ENCODE assay signal across 2 cellular contexts in the genomic region with DNA sequence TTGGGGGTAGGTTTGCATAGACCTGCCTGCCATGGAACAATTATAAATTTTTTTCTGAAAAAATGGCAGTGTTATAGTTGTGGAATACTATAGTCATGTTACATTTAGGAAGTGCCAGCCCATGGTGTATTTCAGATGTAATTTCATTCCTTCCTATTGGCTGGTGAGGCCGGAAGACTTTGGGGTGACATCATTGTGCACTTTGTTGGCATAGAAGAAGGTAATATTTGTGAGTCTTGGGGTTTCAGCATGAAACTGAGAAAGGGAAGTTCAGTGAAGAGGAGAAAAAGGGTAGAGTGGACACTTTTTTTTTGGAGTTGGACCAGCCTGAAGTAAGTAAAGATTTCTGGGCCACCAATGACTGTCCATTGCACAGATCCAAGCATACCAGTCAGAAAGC.
A peak's percentile ranks its signal among the peaks of the same experiment; 100 is the strongest.
TF ChIP-seq lines count a peak whose summit lies in the region.

No MANE protein-coding gene starts in this region.

TF ChIP-seq in HEK293, 187 proteins besides CTCF, POLR2A, EP300 and RAD21:
- TF ChIP-seq ZBTB21 (tag by site-specific recombination; IDR thresholded peaks at IDR 0.05) (no peak), ZNF341 (tag by site-specific recombination; IDR thresholded peaks at IDR 0.05; ENCODE audit: low read depth) (no peak), ZNF221 (tag by site-specific recombination; IDR thresholded peaks at IDR 0.05; ENCODE audit: borderline replicate concordance) (no peak), ZFP69B (tag by site-specific recombination; IDR thresholded peaks at IDR 0.05) (no peak), ZNF654 (tag by site-specific recombination; IDR thresholded peaks at IDR 0.05; ENCODE audit: low read depth) (no peak)
- TF ChIP-seq, protein P1, sequence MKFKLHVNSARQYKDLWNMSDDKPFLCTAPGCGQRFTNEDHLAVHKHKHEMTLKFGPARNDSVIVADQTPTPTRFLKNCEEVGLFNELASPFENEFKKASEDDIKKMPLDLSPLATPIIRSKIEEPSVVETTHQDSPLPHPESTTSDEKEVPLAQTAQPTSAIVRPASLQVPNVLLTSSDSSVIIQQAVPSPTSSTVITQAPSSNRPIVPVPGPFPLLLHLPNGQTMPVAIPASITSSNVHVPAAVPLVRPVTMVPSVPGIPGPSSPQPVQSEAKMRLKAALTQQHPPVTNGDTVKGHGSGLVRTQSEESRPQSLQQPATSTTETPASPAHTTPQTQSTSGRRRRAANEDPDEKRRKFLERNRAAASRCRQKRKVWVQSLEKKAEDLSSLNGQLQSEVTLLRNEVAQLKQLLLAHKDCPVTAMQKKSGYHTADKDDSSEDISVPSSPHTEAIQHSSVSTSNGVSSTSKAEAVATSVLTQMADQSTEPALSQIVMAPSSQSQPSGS (tag by site-specific recombination; IDR thresholded peaks at IDR 0.05; ENCODE audit: low read depth) = 0 out of 2 replicates have a peak, but pooled peaks have one; percentile 19
TF ChIP-seq in HEK293: peak in this region for 1.

TF ChIP-seq in HepG2, 621 proteins besides CTCF, POLR2A, EP300 and RAD21:
- TF ChIP-seq ATF7 (IDR thresholded peaks at IDR 0.05) = peak; percentile 44; the same call in 1 of the 2 replicates
- TF ChIP-seq ATF7 (CRISPR knock-in tag; IDR thresholded peaks at IDR 0.05) = no peak
- TF ChIP-seq, protein P2, sequence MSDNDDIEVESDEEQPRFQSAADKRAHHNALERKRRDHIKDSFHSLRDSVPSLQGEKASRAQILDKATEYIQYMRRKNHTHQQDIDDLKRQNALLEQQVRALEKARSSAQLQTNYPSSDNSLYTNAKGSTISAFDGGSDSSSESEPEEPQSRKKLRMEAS (IDR thresholded peaks at IDR 0.05) = no peak
- TF ChIP-seq, protein P3, sequence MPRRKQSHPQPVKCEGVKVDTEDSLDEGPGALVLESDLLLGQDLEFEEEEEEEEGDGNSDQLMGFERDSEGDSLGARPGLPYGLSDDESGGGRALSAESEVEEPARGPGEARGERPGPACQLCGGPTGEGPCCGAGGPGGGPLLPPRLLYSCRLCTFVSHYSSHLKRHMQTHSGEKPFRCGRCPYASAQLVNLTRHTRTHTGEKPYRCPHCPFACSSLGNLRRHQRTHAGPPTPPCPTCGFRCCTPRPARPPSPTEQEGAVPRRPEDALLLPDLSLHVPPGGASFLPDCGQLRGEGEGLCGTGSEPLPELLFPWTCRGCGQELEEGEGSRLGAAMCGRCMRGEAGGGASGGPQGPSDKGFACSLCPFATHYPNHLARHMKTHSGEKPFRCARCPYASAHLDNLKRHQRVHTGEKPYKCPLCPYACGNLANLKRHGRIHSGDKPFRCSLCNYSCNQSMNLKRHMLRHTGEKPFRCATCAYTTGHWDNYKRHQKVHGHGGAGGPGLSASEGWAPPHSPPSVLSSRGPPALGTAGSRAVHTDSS (CRISPR knock-in tag; conservative IDR thresholded peaks at IDR 0.05) = no peak
- TF ChIP-seq, protein P4, sequence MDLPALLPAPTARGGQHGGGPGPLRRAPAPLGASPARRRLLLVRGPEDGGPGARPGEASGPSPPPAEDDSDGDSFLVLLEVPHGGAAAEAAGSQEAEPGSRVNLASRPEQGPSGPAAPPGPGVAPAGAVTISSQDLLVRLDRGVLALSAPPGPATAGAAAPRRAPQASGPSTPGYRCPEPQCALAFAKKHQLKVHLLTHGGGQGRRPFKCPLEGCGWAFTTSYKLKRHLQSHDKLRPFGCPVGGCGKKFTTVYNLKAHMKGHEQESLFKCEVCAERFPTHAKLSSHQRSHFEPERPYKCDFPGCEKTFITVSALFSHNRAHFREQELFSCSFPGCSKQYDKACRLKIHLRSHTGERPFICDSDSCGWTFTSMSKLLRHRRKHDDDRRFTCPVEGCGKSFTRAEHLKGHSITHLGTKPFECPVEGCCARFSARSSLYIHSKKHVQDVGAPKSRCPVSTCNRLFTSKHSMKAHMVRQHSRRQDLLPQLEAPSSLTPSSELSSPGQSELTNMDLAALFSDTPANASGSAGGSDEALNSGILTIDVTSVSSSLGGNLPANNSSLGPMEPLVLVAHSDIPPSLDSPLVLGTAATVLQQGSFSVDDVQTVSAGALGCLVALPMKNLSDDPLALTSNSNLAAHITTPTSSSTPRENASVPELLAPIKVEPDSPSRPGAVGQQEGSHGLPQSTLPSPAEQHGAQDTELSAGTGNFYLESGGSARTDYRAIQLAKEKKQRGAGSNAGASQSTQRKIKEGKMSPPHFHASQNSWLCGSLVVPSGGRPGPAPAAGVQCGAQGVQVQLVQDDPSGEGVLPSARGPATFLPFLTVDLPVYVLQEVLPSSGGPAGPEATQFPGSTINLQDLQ (CRISPR knock-in tag; IDR thresholded peaks at IDR 0.05) = no peak
TF ChIP-seq in HepG2: peak in this region for 1.
